In genomic region chr3:45103753-45104714, GRCh38 we compare ENCODE assay signal across 1 cellular context.
TF ChIP-seq lines count a peak whose summit lies in the region.

No MANE protein-coding gene starts in this region.

TF ChIP-seq in HCT116, 20 proteins besides CTCF, POLR2A, EP300 and RAD21 (continued from another document):
- TF ChIP-seq EZH2phosphoT487 (IDR thresholded peaks at IDR 0.05; ENCODE audit: borderline replicate concordance): no peak
- TF ChIP-seq CBX3 (IDR thresholded peaks at IDR 0.05; ENCODE audit: low read depth): no peak
- no peak for TF ChIP-seq JUND (IDR thresholded peaks at IDR 0.05)
- no peak for TF ChIP-seq ZNF274 (IDR thresholded peaks at IDR 0.05; ENCODE audit: low read depth, low read length)
- no peak for TF ChIP-seq EZH2 (IDR thresholded peaks at IDR 0.05)
- TF ChIP-seq ATF3 (IDR thresholded peaks at IDR 0.05): no peak
- no peak for TF ChIP-seq SP1 (IDR thresholded peaks at IDR 0.05; ENCODE audit: low read depth)
- TF ChIP-seq REST (IDR thresholded peaks at IDR 0.05; ENCODE audit: low read depth): no peak
- TF ChIP-seq SIN3A (IDR thresholded peaks at IDR 0.05; ENCODE audit: low read depth): no peak
- no peak for TF ChIP-seq YY1 (IDR thresholded peaks at IDR 0.05; ENCODE audit: extremely low read depth, insufficient replicate concordance, low read depth, low read length)
- no peak for TF ChIP-seq POLR2AphosphoS5 (IDR thresholded peaks at IDR 0.05; ENCODE audit: low read depth, low read length)
- no peak for TF ChIP-seq SRF (IDR thresholded peaks at IDR 0.05; ENCODE audit: low read depth)
- TF ChIP-seq FOSL1 (IDR thresholded peaks at IDR 0.05; ENCODE audit: low read depth): no peak
- TF ChIP-seq TCF7L2 (IDR thresholded peaks at IDR 0.05; ENCODE audit: borderline replicate concordance, extremely low read depth, insufficient read depth, insufficient read length): no peak
